32 cellular contexts compared by ENCODE assay signal in the genomic region with DNA sequence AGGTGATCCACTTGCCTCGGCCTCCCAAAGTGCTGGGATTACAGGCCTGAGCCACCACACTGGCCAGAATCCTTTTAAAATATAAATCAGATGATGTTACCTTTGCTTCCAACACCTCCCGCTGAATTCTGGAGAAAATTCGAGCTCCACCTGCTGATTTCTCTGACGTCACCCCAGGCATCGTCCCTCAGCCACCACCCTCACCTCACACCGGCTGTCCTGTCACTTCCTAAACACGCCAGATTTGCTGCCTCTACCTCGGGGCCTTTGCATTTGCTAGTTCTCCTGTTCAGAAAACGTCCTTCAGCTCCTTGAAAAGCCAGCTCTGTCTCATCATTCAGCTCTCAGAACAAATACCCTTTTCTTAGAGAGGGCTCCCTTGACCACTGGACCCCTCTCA.
"Had no signal": no experiment of that assay in that cellular context is flagged by ENCODE, and none has a peak within 500 bp of the region (broad histone marks: within the 10 kb centered on the region; RNA-seq: fewer than 3 reads in every experiment).

No MANE protein-coding gene starts in this region.

- DNase-seq: effector CD8-positive, alpha-beta T cell; endodermal cell; foreskin melanocyte; glutamatergic neuron; heart right ventricle; hippocampal formation; left cardiac atrium; left lung; mesenchymal stem cell; mucosa of descending colon; naive B cell; stimulated activated CD4-positive, alpha-beta T cell treated with anti-CD3 and anti-CD28 coated beads, Interleukin-12 subunit alpha, Interleukin-12 subunit beta, amount 100 ng/mL, for 4 hours; stimulated activated CD4-positive, alpha-beta T cell treated with anti-CD3 and anti-CD28 coated beads, Interleukin-1b, Interleukin-23, amount 100 ng/mL, for 48 hours; stimulated activated CD4-positive, alpha-beta T cell treated with anti-CD3 and anti-CD28 coated beads, Interleukin-4, amount 100 ng/mL, for 1 hour; stimulated activated CD8-positive, alpha-beta memory T cell treated with anti-CD3 and anti-CD28 coated beads, Interleukin-4, amount 100 ng/mL, for 48 hours; stimulated activated naive CD4-positive, alpha-beta T cell; stimulated activated naive CD8-positive, alpha-beta T cell treated with anti-CD3 and anti-CD28 coated beads, Interleukin-15, amount 100 ng/mL, for 72 hours; transverse colon; upper lobe of right lung; uterus had no signal

- H3K4me2 ChIP-seq: smooth muscle cell had no signal

- H2AFZ ChIP-seq: parathyroid adenoma had no signal

- H3K27ac Mint-ChIP-seq: dendritic cell treated with granulocyte-macrophage colony-stimulating factor and Interleukin-4, amounts not matched to agents 40 ng/mL and 50 ng/mL, for 4 days; endodermal cell; mesothelial cell of epicardium; natural killer cell treated with Interleukin-12 subunit alpha and Interleukin-12 subunit beta and Interleukin-15 and Interleukin-18, amount 100 ng/mL, for 72 hours; progenitor cell of endocrine pancreas; stimulated activated naive CD8-positive, alpha-beta T cell treated with anti-CD3 and anti-CD28 coated beads, Interleukin-15, amount 100 ng/mL, for 72 hours had no signal

- H3K27me3 ChIP-seq: uterus had no signal

- H3K9me3 Mint-ChIP-seq: dendritic cell treated with granulocyte-macrophage colony-stimulating factor and Interleukin-4, amounts not matched to agents 40 ng/mL and 50 ng/mL, for 4 days; endodermal cell; mesothelial cell of epicardium; natural killer cell treated with Interleukin-12 subunit alpha and Interleukin-12 subunit beta and Interleukin-15 and Interleukin-18, amount 100 ng/mL, for 72 hours; neural crest cell; stimulated activated naive CD8-positive, alpha-beta T cell treated with anti-CD3 and anti-CD28 coated beads, Interleukin-15, amount 100 ng/mL, for 72 hours had no signal

- H3K4me1 Mint-ChIP-seq: mesothelial cell of epicardium; naive B cell; neural crest cell; stimulated activated naive CD8-positive, alpha-beta T cell treated with anti-CD3 and anti-CD28 coated beads, Interleukin-15, amount 100 ng/mL, for 72 hours had no signal

- H3K9ac ChIP-seq: parathyroid adenoma had no signal

- ATAC-seq: left cardiac atrium; left lung; mucosa of descending colon; natural killer cell treated with Interleukin-12 subunit alpha and Interleukin-12 subunit beta and Interleukin-15 and Interleukin-18, amount 100 ng/mL, for 72 hours; sciatic nerve; stimulated activated naive CD8-positive, alpha-beta T cell treated with anti-CD3 and anti-CD28 coated beads, Interleukin-15, amount 100 ng/mL, for 72 hours; upper lobe of right lung had no signal

- H3K27ac ChIP-seq: esophagus muscularis mucosa, parathyroid adenoma, suprapubic skin, transverse colon, uterus had no signal

- H3K79me2 ChIP-seq: parathyroid adenoma had no signal

- H3K36me3 ChIP-seq: esophagus muscularis mucosa, heart right ventricle, left lung, suprapubic skin, transverse colon, upper lobe of right lung, uterus had no signal

- H3K4me3 ChIP-seq: esophagus muscularis mucosa, heart right ventricle, left lung, mucosa of descending colon, smooth muscle cell, suprapubic skin, transverse colon, upper lobe of right lung, uterus had no signal

- H3K4me1 ChIP-seq: parathyroid adenoma, suprapubic skin, transverse colon, uterus had no signal

- H3K4me3 Mint-ChIP-seq: dendritic cell treated with granulocyte-macrophage colony-stimulating factor and Interleukin-4, amounts not matched to agents 40 ng/mL and 50 ng/mL, for 4 days; endodermal cell; mesothelial cell of epicardium; naive B cell; natural killer cell treated with Interleukin-12 subunit alpha and Interleukin-12 subunit beta and Interleukin-15 and Interleukin-18, amount 100 ng/mL, for 72 hours; neural crest cell; stimulated activated naive CD8-positive, alpha-beta T cell treated with anti-CD3 and anti-CD28 coated beads, Interleukin-15, amount 100 ng/mL, for 72 hours had no signal

- FAIRE-seq: endothelial cell of umbilical vein, islet of Langerhans had no signal

- H3K36me3 Mint-ChIP-seq: mesothelial cell of epicardium; naive B cell; natural killer cell treated with Interleukin-12 subunit alpha and Interleukin-12 subunit beta and Interleukin-15 and Interleukin-18, amount 100 ng/mL, for 72 hours had no signal

- H3K9me3 ChIP-seq: left lung, mucosa of descending colon, suprapubic skin, transverse colon, upper lobe of right lung, uterus had no signal
